9 cellular contexts compared by ENCODE assay signal in genomic region chr19:49514151-49514550, GRCh38. TPM values are rescaled to one million over a fixed set of nuclear protein-coding genes. Genes with fewer than 3 reads are reported as not detected.
DNase-seq lines count a peak whose midpoint lies in the region; ATAC-seq, FAIRE-seq and TF ChIP-seq lines count a peak whose summit lies in the region.
"Had no signal": no experiment of that assay in that cellular context is flagged by ENCODE, and none has a peak within 500 bp of the region (broad histone marks: within the 10 kb centered on the region; RNA-seq: fewer than 3 reads in every experiment).

No MANE protein-coding gene starts in this region.

- POLR2A ChIA-PET in PC-3 (lab: Charles Lee; ENCODE audit: unreplicated experiment): no interaction called here
- POLR2A ChIA-PET in HepG2 (lab: Yijun Ruan, JAX): interaction anchor here (0.6 to 2.7 kb wide), 14 partner anchors 11 to 163 kb away, joined by 3 to 29 read pairs (median 5); partner anchors contain the start of genes ALDH16A1, NOSIP, RCN3 and RPS11

- no peaks in the 10 kb centered on the region for H3K9me2 ChIP-seq in PC-3 (replicated peaks; ENCODE audit: low read length)

- H3K79me2 ChIP-seq in PC-3 (ENCODE audit: low read length) (no peaks in the 10 kb centered on the region), HepG2 (ENCODE audit: insufficient read depth, low read length) (peaks cover 21% of the 10 kb centered on the region)

- no peak for TF ChIP-seq RAD21 in HepG2 (CRISPR knock-in tag; IDR thresholded peaks at IDR 0.05)

- H3K36me3 ChIP-seq in PC-3 (ENCODE audit: low read depth, low read length) (no peaks in the 10 kb centered on the region), HepG2 (replicated peaks in 1 of 2; ENCODE audit: control insufficient read depth in 1 of 2, insufficient read depth in 2 of 2, low read length in 2 of 2) (peaks cover 0 to 1% of the 10 kb centered on the region in 2 experiments; a peak in 2 of 5 replicates)

- H3K27ac Mint-ChIP-seq in CD14-positive monocyte: peak overlapping the region in 2 of 7 donors; percentile 54 to 85
- H3K27ac Mint-ChIP-seq in stimulated activated naive B cell treated with anti-CD40 and anti-IgM and Interleukin-4, amounts not matched to agents 10 μg/mL and 1 μg/mL and 100 μg/mL, for 72 hours: no peak overlapping the region

- H3K4me3 ChIP-seq in PC-3 (ENCODE audit: low read length) (peak overlapping the region; percentile 97; the same call in 1 of the 2 replicates), HepG2 (replicated peaks in 1 of 3; ENCODE audit: insufficient read depth in 1 of 3, low read depth in 2 of 3, low read length in 3 of 3) (peak overlapping the region; percentile 75 to 89 (median 76))

- no peak for TF ChIP-seq EP300 in HepG2 (IDR thresholded peaks at IDR 0.05; ENCODE audit: low read depth in 2 of 2, low read length in 2 of 2)
- TF ChIP-seq EP300 in HepG2 (CRISPR knock-in tag; IDR thresholded peaks at IDR 0.05; ENCODE audit: borderline replicate concordance): no peak

- H4K20me1 ChIP-seq in PC-3 (ENCODE audit: low read length) (no peaks in the 10 kb centered on the region), HepG2 (ENCODE audit: insufficient read depth, low read length) (no peaks in the 10 kb centered on the region)

- no peak for TF ChIP-seq CTCF in CD14-positive monocyte (IDR thresholded peaks at IDR 0.05)
- no peak for TF ChIP-seq CTCF in PC-3 (conservative IDR thresholded peaks at IDR 0.05; ENCODE audit: low read depth, low read length)
- no peak for TF ChIP-seq CTCF in HepG2 (CRISPR knock-in tag; IDR thresholded peaks at IDR 0.05)

- H3K27ac ChIP-seq in PC-3 (ENCODE audit: low read length): no peak overlapping the region
- peak overlapping the region; percentile 89 for H3K27ac ChIP-seq in HepG2 (ENCODE audit: extremely low read length, insufficient read depth, low read length)

- H2AFZ ChIP-seq in PC-3 (ENCODE audit: low read length) (peak overlapping the region; percentile 100; the same call in 1 of the 2 replicates), HepG2 (ENCODE audit: low read length) (no peak overlapping the region)

- intact Hi-C loops in CD14-positive monocyte (cut with micrococcal nuclease) (no loop called here), PC-3 (cut with micrococcal nuclease) (no loop called here), HepG2 (cut with micrococcal nuclease; ENCODE audit: unreplicated experiment) (no loop called here)

- WGBS in HepG2 (ENCODE audit: low lambda C conversion rate): 14% methylated on average over 4 of the region's 21 CpGs

- H3F3A ChIP-seq in PC-3 (ENCODE audit: low read length, unreplicated experiment): no peaks in the 10 kb centered on the region

- H3K4me1 Mint-ChIP-seq in CD14-positive monocyte: peaks cover 76% of the 10 kb centered on the region
- H3K4me1 Mint-ChIP-seq in stimulated activated naive B cell treated with anti-CD40 and anti-IgM and Interleukin-4, amounts not matched to agents 10 μg/mL and 1 μg/mL and 100 μg/mL, for 72 hours: peaks cover 29 to 44% of the 10 kb centered on the region in 2 donors

- peaks cover 4 to 5% (median 5%) of the 10 kb centered on the region in 3 donors for H3K27me3 Mint-ChIP-seq in CD14-positive monocyte (ENCODE audit: low read depth in 3 of 3)
- H3K27me3 Mint-ChIP-seq in stimulated activated naive B cell treated with anti-CD40 and anti-IgM and Interleukin-4, amounts not matched to agents 10 μg/mL and 1 μg/mL and 100 μg/mL, for 72 hours: no peaks in the 10 kb centered on the region

- H3K9ac ChIP-seq in PC-3 (ENCODE audit: low read length): no peak overlapping the region
- H3K9ac ChIP-seq in HepG2 (ENCODE audit: insufficient read depth, low read depth, low read length): peak overlapping the region; percentile 88

- CTCF ChIA-PET in PC-3 (lab: Charles Lee): interaction anchor here (0.7 to 1.2 kb wide), 2 partner anchors 33 to 212 kb away, joined by 3 to 6 read pairs; no protein-coding TSS in a partner anchor
- CTCF ChIA-PET in HepG2 (lab: Yijun Ruan, JAX; ENCODE audit: low intra/inter-chr PET ratio, low total read pairs): no interaction called here

- no peak for TF ChIP-seq POLR2A in HepG2 (IDR thresholded peaks at IDR 0.05; ENCODE audit: insufficient read depth in 1 of 2, low read depth in 2 of 2, low read length in 2 of 2)

- BruUV-seq in PC-3 (replicated peaks; lab: Mats Ljungman, UMichigan) (no TSS peak), HepG2 (replicated peaks; lab: Mats Ljungman, UMichigan) (TSS peak; percentile 70)

- DNase-seq in CD14-positive monocyte (ENCODE audit: low spot score): no peak
- no peak for DNase-seq in PC-3
- no peak for DNase-seq in HepG2 (ENCODE audit: low spot score)
- no peak for DNase-seq in amniotic stem cell (lab: John Stamatoyannopoulos, UW)
- no peak for DNase-seq in stimulated activated naive B cell treated with anti-CD40 and anti-IgM and Interleukin-4, amounts not matched to agents 10 μg/mL and 1 μg/mL and 100 μg/mL, for 72 hours
- DNase-seq: activated CD4-positive, alpha-beta T cell treated with anti-CD3 and anti-CD28 coated beads, Interleukin-2, amount 50 U/mL, for 1 hour; EL; stimulated activated CD4-positive, alpha-beta T cell treated with anti-CD3 and anti-CD28 coated beads, Interleukin-4, amount 100 ng/mL, for 24 hours had no signal

- peak overlapping the region; percentile 99 for H3K4me2 ChIP-seq in PC-3 (ENCODE audit: low read length)
- peak overlapping the region; percentile 79 for H3K4me2 ChIP-seq in HepG2 (ENCODE audit: low read depth, low read length)

- peaks cover 0 to 2% (median 0%) of the 10 kb centered on the region in 7 donors for H3K9me3 Mint-ChIP-seq in CD14-positive monocyte
- H3K9me3 Mint-ChIP-seq in stimulated activated naive B cell treated with anti-CD40 and anti-IgM and Interleukin-4, amounts not matched to agents 10 μg/mL and 1 μg/mL and 100 μg/mL, for 72 hours: no peaks in the 10 kb centered on the region

- H3K4me1 ChIP-seq in PC-3 (ENCODE audit: insufficient read depth, low read length): peaks cover 11% of the 10 kb centered on the region
- H3K4me1 ChIP-seq in HepG2 (ENCODE audit: insufficient read depth, low read length): peaks cover 37% of the 10 kb centered on the region

- H3K4me3 Mint-ChIP-seq in CD14-positive monocyte: peak overlapping the region; percentile 83 to 95
- H3K4me3 Mint-ChIP-seq in stimulated activated naive B cell treated with anti-CD40 and anti-IgM and Interleukin-4, amounts not matched to agents 10 μg/mL and 1 μg/mL and 100 μg/mL, for 72 hours: peak overlapping the region in 1 of 2 donors; percentile 92

- H3K9me3 ChIP-seq in PC-3 (ENCODE audit: low read length) (no peaks in the 10 kb centered on the region), HepG2 (ENCODE audit: low read length) (no peaks in the 10 kb centered on the region)

- H3K36me3 Mint-ChIP-seq in CD14-positive monocyte: peaks cover 20 to 38% of the 10 kb centered on the region in 2 donors
- no peaks in the 10 kb centered on the region for H3K36me3 Mint-ChIP-seq in stimulated activated naive B cell treated with anti-CD40 and anti-IgM and Interleukin-4, amounts not matched to agents 10 μg/mL and 1 μg/mL and 100 μg/mL, for 72 hours

- ATAC-seq in PC-3: no peak
- ATAC-seq in HepG2: peak; percentile 9
- ATAC-seq in stimulated activated naive B cell treated with anti-CD40 and anti-IgM and Interleukin-4, amounts not matched to agents 10 μg/mL and 1 μg/mL and 100 μg/mL, for 72 hours (replicated peaks): no peak
- ATAC-seq in HG03432 (IDR thresholded peaks at IDR 0.05; ENCODE audit: unreplicated experiment): no peak

- no peak for FAIRE-seq in HepG2 (lab: Jason Lieb, UNC)

- no peaks in the 10 kb centered on the region for H3K27me3 ChIP-seq in PC-3 (ENCODE audit: low read length)
- H3K27me3 ChIP-seq in HepG2 (ENCODE audit: control insufficient read depth in 1 of 2, insufficient read depth in 2 of 2, low read length in 2 of 2): no peaks in the 10 kb centered on the region

- in situ Hi-C loops in HepG2 (cut with HindIII; ENCODE audit: extremely low pct_ligation_motif_present, low pct_unique_long_range_greater_than_20kb): no loop called here

RNA-seq across cellular contexts. Expression of gene FCGRT, which starts 1.7 kb away (rescaled TPM):
- polyA plus RNA-seq in CD14-positive monocyte: 100 to 1,000 TPM; 720 to 930 TPM
- total RNA-seq in PC-3 (2014; rRNA removed): 46.3 and 46.7 TPM in 2 replicates
- 124 and 225 TPM in 2 replicates for total RNA-seq in HepG2 (2016; rRNA removed; fragmentation: Illumina TruSeq; extraction: Trizol)
- 222 and 258 TPM in 2 replicates for total RNA-seq in HepG2 (2016; cell fraction: cytosol; rRNA removed; fragmentation: Illumina TruSeq; extraction: Trizol; ENCODE audit: low read depth)
- 102 and 228 TPM in 2 replicates for total RNA-seq in HepG2 (2016; cell fraction: insoluble cytoplasmic fraction; rRNA removed; fragmentation: Illumina TruSeq; extraction: Trizol)
- 261 and 289 TPM in 2 replicates for total RNA-seq in HepG2 (2016; cell fraction: membrane; rRNA removed; fragmentation: Illumina TruSeq; extraction: Trizol)
- 141 and 165 TPM in 2 replicates for total RNA-seq in HepG2 (2016; cell fraction: nucleus; rRNA removed; fragmentation: Illumina TruSeq; extraction: Trizol)
- polyA plus RNA-seq in HepG2 (2011; rRNA removed): 121 and 149 TPM in 2 replicates
- 105 and 151 TPM in 2 replicates for polyA plus RNA-seq in HepG2 (2011; cell fraction: cytosol; rRNA removed)
- polyA plus RNA-seq in HepG2 (2011; cell fraction: nucleus; rRNA removed): 256 and 257 TPM in 2 replicates
- 143 and 177 TPM in 2 replicates for polyA plus RNA-seq in HepG2 (2012)
- 245 and 266 TPM in 2 replicates for polyA plus RNA-seq in HepG2 (2016; cell fraction: cytosol; fragmentation: Illumina TruSeq; extraction: Trizol; ENCODE audit: low read depth)
- polyA plus RNA-seq in HepG2 (2016; cell fraction: insoluble cytoplasmic fraction; fragmentation: Illumina TruSeq; extraction: Trizol; ENCODE audit: low read depth): 107 and 130 TPM in 2 replicates
- 257 and 263 TPM in 2 replicates for polyA plus RNA-seq in HepG2 (2016; cell fraction: membrane; fragmentation: Illumina TruSeq; extraction: Trizol; ENCODE audit: low read depth)
- polyA plus RNA-seq in HepG2 (2016; cell fraction: nucleus; fragmentation: Illumina TruSeq; extraction: Trizol; ENCODE audit: insufficient read depth, low read depth): 289 and 295 TPM in 2 replicates
- 0.65 and 115 TPM in 2 replicates for polyA minus RNA-seq in HepG2 (2011; rRNA and poly(A)+ RNA removed; ENCODE audit: low replicate concordance)
- 72.8 and 82.9 TPM in 2 replicates for polyA minus RNA-seq in HepG2 (2011; cell fraction: cytosol; rRNA and poly(A)+ RNA removed)
- 27.6 and 29.2 TPM in 2 replicates for polyA minus RNA-seq in HepG2 (2011; cell fraction: nucleus; rRNA and poly(A)+ RNA removed)

RNA-seq across cellular contexts. Expression of gene RCN3, which starts 13.7 kb away (rescaled TPM):
- polyA plus RNA-seq in CD14-positive monocyte (not detected), HepG2 (2011; rRNA removed) (3.0 and 3.3 TPM in 2 replicates)
- total RNA-seq in PC-3 (2014; rRNA removed) (33.7 and 70.4 TPM in 2 replicates), HepG2 (2016; rRNA removed; fragmentation: Illumina TruSeq; extraction: Trizol) (1.7 and 10.1 TPM in 2 replicates)
- 2.9 TPM in 2 replicates for total RNA-seq in HepG2 (2016; cell fraction: cytosol; rRNA removed; fragmentation: Illumina TruSeq; extraction: Trizol; ENCODE audit: low read depth)
- 2.5 and 10.4 TPM in 2 replicates for total RNA-seq in HepG2 (2016; cell fraction: insoluble cytoplasmic fraction; rRNA removed; fragmentation: Illumina TruSeq; extraction: Trizol)
- total RNA-seq in HepG2 (2016; cell fraction: membrane; rRNA removed; fragmentation: Illumina TruSeq; extraction: Trizol): 3.9 and 4.3 TPM in 2 replicates
- total RNA-seq in HepG2 (2016; cell fraction: nucleus; rRNA removed; fragmentation: Illumina TruSeq; extraction: Trizol): 12.9 and 16.5 TPM in 2 replicates
- polyA plus RNA-seq in HepG2 (2011; cell fraction: cytosol; rRNA removed): 0.79 and 1.6 TPM in 2 replicates
- 33.2 and 45.9 TPM in 2 replicates for polyA plus RNA-seq in HepG2 (2011; cell fraction: nucleus; rRNA removed)
- 4.9 and 5.2 TPM in 2 replicates for polyA plus RNA-seq in HepG2 (2012)
- polyA plus RNA-seq in HepG2 (2016; cell fraction: cytosol; fragmentation: Illumina TruSeq; extraction: Trizol; ENCODE audit: low read depth): 4.8 and 4.9 TPM in 2 replicates
- polyA plus RNA-seq in HepG2 (2016; cell fraction: insoluble cytoplasmic fraction; fragmentation: Illumina TruSeq; extraction: Trizol; ENCODE audit: low read depth): 3.3 and 3.5 TPM in 2 replicates
- polyA plus RNA-seq in HepG2 (2016; cell fraction: membrane; fragmentation: Illumina TruSeq; extraction: Trizol; ENCODE audit: low read depth): 4.3 and 6.1 TPM in 2 replicates
- polyA plus RNA-seq in HepG2 (2016; cell fraction: nucleus; fragmentation: Illumina TruSeq; extraction: Trizol; ENCODE audit: insufficient read depth, low read depth): 61.4 and 74.8 TPM in 2 replicates
- polyA minus RNA-seq in HepG2 (2011; rRNA and poly(A)+ RNA removed; ENCODE audit: low replicate concordance): 0.14 and 0.50 TPM in 2 replicates
- not detected in 2 replicates for polyA minus RNA-seq in HepG2 (2011; cell fraction: cytosol; rRNA and poly(A)+ RNA removed)
- 3.1 and 4.0 TPM in 2 replicates for polyA minus RNA-seq in HepG2 (2011; cell fraction: nucleus; rRNA and poly(A)+ RNA removed)

RNA-seq across cellular contexts. Expression of gene RPS11, which starts 17.9 kb away (rescaled TPM):
- polyA plus RNA-seq in CD14-positive monocyte (1,000 to 10,000 TPM; 1,103 to 1,481 TPM), HepG2 (2011; rRNA removed) (2,839 and 2,896 TPM in 2 replicates)
- total RNA-seq in PC-3 (2014; rRNA removed) (3,913 and 5,174 TPM in 2 replicates), HepG2 (2016; rRNA removed; fragmentation: Illumina TruSeq; extraction: Trizol) (2,345 and 2,734 TPM in 2 replicates)
- total RNA-seq in HepG2 (2016; cell fraction: cytosol; rRNA removed; fragmentation: Illumina TruSeq; extraction: Trizol; ENCODE audit: low read depth): 3,922 and 3,962 TPM in 2 replicates
- total RNA-seq in HepG2 (2016; cell fraction: insoluble cytoplasmic fraction; rRNA removed; fragmentation: Illumina TruSeq; extraction: Trizol): 2,320 and 2,893 TPM in 2 replicates
- total RNA-seq in HepG2 (2016; cell fraction: membrane; rRNA removed; fragmentation: Illumina TruSeq; extraction: Trizol): 5,292 and 5,634 TPM in 2 replicates
- 817 and 896 TPM in 2 replicates for total RNA-seq in HepG2 (2016; cell fraction: nucleus; rRNA removed; fragmentation: Illumina TruSeq; extraction: Trizol)
- 6,087 and 6,094 TPM in 2 replicates for polyA plus RNA-seq in HepG2 (2011; cell fraction: cytosol; rRNA removed)
- polyA plus RNA-seq in HepG2 (2011; cell fraction: nucleus; rRNA removed): 1,822 and 1,919 TPM in 2 replicates
- polyA plus RNA-seq in HepG2 (2012): 3,444 and 3,595 TPM in 2 replicates
- polyA plus RNA-seq in HepG2 (2016; cell fraction: cytosol; fragmentation: Illumina TruSeq; extraction: Trizol; ENCODE audit: low read depth): 4,821 and 5,462 TPM in 2 replicates
- polyA plus RNA-seq in HepG2 (2016; cell fraction: insoluble cytoplasmic fraction; fragmentation: Illumina TruSeq; extraction: Trizol; ENCODE audit: low read depth): 3,269 and 3,282 TPM in 2 replicates
- polyA plus RNA-seq in HepG2 (2016; cell fraction: membrane; fragmentation: Illumina TruSeq; extraction: Trizol; ENCODE audit: low read depth): 6,240 and 6,461 TPM in 2 replicates
- 1,822 and 1,918 TPM in 2 replicates for polyA plus RNA-seq in HepG2 (2016; cell fraction: nucleus; fragmentation: Illumina TruSeq; extraction: Trizol; ENCODE audit: insufficient read depth, low read depth)
- polyA minus RNA-seq in HepG2 (2011; rRNA and poly(A)+ RNA removed; ENCODE audit: low replicate concordance): 1,415 and 1,765 TPM in 2 replicates
- 470 and 550 TPM in 2 replicates for polyA minus RNA-seq in HepG2 (2011; cell fraction: cytosol; rRNA and poly(A)+ RNA removed)
- 202 and 266 TPM in 2 replicates for polyA minus RNA-seq in HepG2 (2011; cell fraction: nucleus; rRNA and poly(A)+ RNA removed)

RNA-seq across cellular contexts. Expression of gene RPL13A, which starts 26.7 kb away (rescaled TPM):
- polyA plus RNA-seq in CD14-positive monocyte (100 to 1,000 TPM; 655 to 663 TPM), HepG2 (2011; rRNA removed) (3,407 and 3,954 TPM in 2 replicates)
- total RNA-seq in PC-3 (2014; rRNA removed) (3,023 and 3,169 TPM in 2 replicates), HepG2 (2016; rRNA removed; fragmentation: Illumina TruSeq; extraction: Trizol) (2,601 and 3,137 TPM in 2 replicates)
- total RNA-seq in HepG2 (2016; cell fraction: cytosol; rRNA removed; fragmentation: Illumina TruSeq; extraction: Trizol; ENCODE audit: low read depth): 4,258 and 4,636 TPM in 2 replicates
- total RNA-seq in HepG2 (2016; cell fraction: insoluble cytoplasmic fraction; rRNA removed; fragmentation: Illumina TruSeq; extraction: Trizol): 2,656 and 3,295 TPM in 2 replicates
- 7,013 and 7,095 TPM in 2 replicates for total RNA-seq in HepG2 (2016; cell fraction: membrane; rRNA removed; fragmentation: Illumina TruSeq; extraction: Trizol)
- total RNA-seq in HepG2 (2016; cell fraction: nucleus; rRNA removed; fragmentation: Illumina TruSeq; extraction: Trizol): 1,096 and 1,183 TPM in 2 replicates
- 2,986 and 5,309 TPM in 2 replicates for polyA plus RNA-seq in HepG2 (2011; cell fraction: cytosol; rRNA removed)
- 2,708 and 2,782 TPM in 2 replicates for polyA plus RNA-seq in HepG2 (2011; cell fraction: nucleus; rRNA removed)
- polyA plus RNA-seq in HepG2 (2012): 2,954 and 4,264 TPM in 2 replicates
- polyA plus RNA-seq in HepG2 (2016; cell fraction: cytosol; fragmentation: Illumina TruSeq; extraction: Trizol; ENCODE audit: low read depth): 5,376 and 5,987 TPM in 2 replicates
- polyA plus RNA-seq in HepG2 (2016; cell fraction: insoluble cytoplasmic fraction; fragmentation: Illumina TruSeq; extraction: Trizol; ENCODE audit: low read depth): 3,762 and 3,802 TPM in 2 replicates
- 7,707 and 8,057 TPM in 2 replicates for polyA plus RNA-seq in HepG2 (2016; cell fraction: membrane; fragmentation: Illumina TruSeq; extraction: Trizol; ENCODE audit: low read depth)
- 2,294 and 2,333 TPM in 2 replicates for polyA plus RNA-seq in HepG2 (2016; cell fraction: nucleus; fragmentation: Illumina TruSeq; extraction: Trizol; ENCODE audit: insufficient read depth, low read depth)
- polyA minus RNA-seq in HepG2 (2011; rRNA and poly(A)+ RNA removed; ENCODE audit: low replicate concordance): 2,394 and 2,613 TPM in 2 replicates
- 898 and 937 TPM in 2 replicates for polyA minus RNA-seq in HepG2 (2011; cell fraction: cytosol; rRNA and poly(A)+ RNA removed)
- 1,540 and 1,647 TPM in 2 replicates for polyA minus RNA-seq in HepG2 (2011; cell fraction: nucleus; rRNA and poly(A)+ RNA removed)

RNA-seq across cellular contexts. Expression of gene FLT3LG, which starts 40.1 kb away (rescaled TPM):
- 1 to 10 TPM; 5.0 to 6.9 TPM for polyA plus RNA-seq in CD14-positive monocyte
- total RNA-seq in PC-3 (2014; rRNA removed): 0.18 and 2.8 TPM in 2 replicates
- total RNA-seq in HepG2 (2016; rRNA removed; fragmentation: Illumina TruSeq; extraction: Trizol): 0.58 and 1.5 TPM in 2 replicates
- 2.3 and 2.9 TPM in 2 replicates for total RNA-seq in HepG2 (2016; cell fraction: cytosol; rRNA removed; fragmentation: Illumina TruSeq; extraction: Trizol; ENCODE audit: low read depth)
- 0.67 and 1.4 TPM in 2 replicates for total RNA-seq in HepG2 (2016; cell fraction: insoluble cytoplasmic fraction; rRNA removed; fragmentation: Illumina TruSeq; extraction: Trizol)
- total RNA-seq in HepG2 (2016; cell fraction: membrane; rRNA removed; fragmentation: Illumina TruSeq; extraction: Trizol): 2.2 and 2.3 TPM in 2 replicates
- total RNA-seq in HepG2 (2016; cell fraction: nucleus; rRNA removed; fragmentation: Illumina TruSeq; extraction: Trizol): 1.3 and 2.9 TPM in 2 replicates
- 2.6 and 3.0 TPM in 2 replicates for polyA plus RNA-seq in HepG2 (2011; rRNA removed)
- polyA plus RNA-seq in HepG2 (2011; cell fraction: cytosol; rRNA removed): 1.1 and 1.7 TPM in 2 replicates
- polyA plus RNA-seq in HepG2 (2011; cell fraction: nucleus; rRNA removed): 5.2 and 6.9 TPM in 2 replicates
- polyA plus RNA-seq in HepG2 (2012): 2.0 and 4.6 TPM in 2 replicates
- 4.2 and 4.4 TPM in 2 replicates for polyA plus RNA-seq in HepG2 (2016; cell fraction: cytosol; fragmentation: Illumina TruSeq; extraction: Trizol; ENCODE audit: low read depth)
- polyA plus RNA-seq in HepG2 (2016; cell fraction: insoluble cytoplasmic fraction; fragmentation: Illumina TruSeq; extraction: Trizol; ENCODE audit: low read depth): 2.3 and 2.4 TPM in 2 replicates
- 2.5 and 3.6 TPM in 2 replicates for polyA plus RNA-seq in HepG2 (2016; cell fraction: membrane; fragmentation: Illumina TruSeq; extraction: Trizol; ENCODE audit: low read depth)
- 7.4 and 8.8 TPM in 2 replicates for polyA plus RNA-seq in HepG2 (2016; cell fraction: nucleus; fragmentation: Illumina TruSeq; extraction: Trizol; ENCODE audit: insufficient read depth, low read depth)
- 1.2 and 1.7 TPM in 2 replicates for polyA minus RNA-seq in HepG2 (2011; rRNA and poly(A)+ RNA removed; ENCODE audit: low replicate concordance)
- 0.79 and 2.5 TPM in 2 replicates for polyA minus RNA-seq in HepG2 (2011; cell fraction: cytosol; rRNA and poly(A)+ RNA removed)
- polyA minus RNA-seq in HepG2 (2011; cell fraction: nucleus; rRNA and poly(A)+ RNA removed): 0.90 and 1.1 TPM in 2 replicates
